8 cellular contexts compared by ENCODE assay signal in genomic region chr22:22955866-22956535, GRCh38.
DNase-seq lines count a peak whose midpoint lies in the region; ATAC-seq and TF ChIP-seq lines count a peak whose summit lies in the region.

No MANE protein-coding gene starts in this region.

- TF ChIP-seq CTCF in AG04449 (IDR thresholded peaks at IDR 0.05; ENCODE audit: insufficient read depth, low read length, missing control alignments) (peak; percentile 82), GM13977 (IDR thresholded peaks at IDR 0.05; ENCODE audit: extremely low read depth, insufficient read depth, missing control alignments) (peak; percentile 82)

- H3K27ac ChIP-seq in mesendoderm (ENCODE audit: low read depth, low read length), result no peak overlapping the region

- intact Hi-C loops in activated CD4-positive, alpha-beta memory T cell treated with anti-CD3 and anti-CD28 coated beads for 36 hours (cut with micrococcal nuclease), result loop anchor here (1.0 to 5.0 kb wide), 4 partner anchors 108 to 431 kb away; no protein-coding TSS in a partner anchor

- H3K27me3 Mint-ChIP-seq in activated CD4-positive, alpha-beta memory T cell treated with anti-CD3 and anti-CD28 coated beads for 36 hours, result peaks cover 32% of the 10 kb centered on the region
- H3K27me3 Mint-ChIP-seq in effector memory CD8-positive, alpha-beta T cell, result peaks cover 11 to 63% of the 10 kb centered on the region in 2 donors

- in situ Hi-C loops in GM13977 (cut with MboI; ENCODE audit: low pct_unique_long_range_greater_than_20kb, low sequenced_read_pairs, unreplicated experiment), result loop anchor here (10.0 kb wide), 2 partner anchors 581 to 751 kb away; no protein-coding TSS in a partner anchor

- no peak overlapping the region for H2BK120ac ChIP-seq in mesendoderm (ENCODE audit: low read depth, low read length)

- H3K36me3 ChIP-seq in mesendoderm (ENCODE audit: control insufficient read depth, insufficient read depth, low read length), result no peaks in the 10 kb centered on the region

- H2BK15ac ChIP-seq in mesendoderm (replicated peaks; ENCODE audit: low read depth), result no peak overlapping the region

- H3K79me1 ChIP-seq in mesendoderm (ENCODE audit: low read length), result no peaks in the 10 kb centered on the region

- peak; percentile 85 for ATAC-seq in effector memory CD8-positive, alpha-beta T cell (replicated peaks)
- ATAC-seq in HG03521 (IDR thresholded peaks at IDR 0.05; ENCODE audit: unreplicated experiment), result no peak

- H3K4me1 ChIP-seq in mesendoderm (ENCODE audit: control insufficient read depth, low read depth, low read length), result no peaks in the 10 kb centered on the region

- no peaks in the 10 kb centered on the region for H3K36me3 Mint-ChIP-seq in activated CD4-positive, alpha-beta memory T cell treated with anti-CD3 and anti-CD28 coated beads for 36 hours
- H3K36me3 Mint-ChIP-seq in effector memory CD8-positive, alpha-beta T cell (ENCODE audit: insufficient read depth), result no peaks in the 10 kb centered on the region

- H2AK5ac ChIP-seq in mesendoderm (ENCODE audit: low read length), result no peak overlapping the region

- POLR2A ChIA-PET in AG04449 (lab: Yijun Ruan, JAX), result no interaction called here
- POLR2A ChIA-PET in activated CD4-positive, alpha-beta memory T cell treated with anti-CD3 and anti-CD28 coated beads for 36 hours (lab: Charles Lee), result interaction anchor here (0.6 to 1.2 kb wide), 2 partner anchors 56 to 146 kb away, joined by 3 read pairs; no protein-coding TSS in a partner anchor

- CTCF ChIA-PET in AG04449 (lab: Yijun Ruan, JAX), result interaction anchor here (1.0 to 10.1 kb wide), 30 partner anchors 8 to 491 kb away, joined by 3 to 800 read pairs (median 7); partner anchors contain the start of genes GNAZ, RAB36 and RSPH14
- CTCF ChIA-PET in activated CD4-positive, alpha-beta memory T cell treated with anti-CD3 and anti-CD28 coated beads for 36 hours (lab: Charles Lee), result interaction anchor here (0.6 to 9.3 kb wide), 38 partner anchors 9 to 525 kb away, joined by 3 to 217 read pairs (median 5); no protein-coding TSS in a partner anchor

- H3K4me3 ChIP-seq in AG04449 (ENCODE audit: low read depth, low read length), result no peak overlapping the region
- no peak overlapping the region for H3K4me3 ChIP-seq in mesendoderm (ENCODE audit: low read length)

- no peak overlapping the region for H3K4ac ChIP-seq in mesendoderm (ENCODE audit: low read depth, low read length)

- DNase-seq in AG04449 (ENCODE audit: low read depth, low spot score) (peak; percentile 9), GM13977 (ENCODE audit: low spot score) (no peak), NCI-H69 (lab: John Stamatoyannopoulos, UW) (peak; percentile 79), mesendoderm (peak; percentile 73)
- DNase-seq in activated CD4-positive, alpha-beta memory T cell treated with anti-CD3 and anti-CD28 coated beads for 36 hours, result peak; percentile 73
- peak; percentile 68 to 74 (median 73) for DNase-seq in effector memory CD8-positive, alpha-beta T cell
- peak; percentile 71 for DNase-seq in stimulated activated CD8-positive, alpha-beta memory T cell treated with anti-CD3 and anti-CD28 coated beads, Interleukin-4, amount 100 ng/mL, for 48 hours

- no peak overlapping the region for H4K8ac ChIP-seq in mesendoderm (ENCODE audit: low read depth, low read length)

- no peak overlapping the region for H3K23ac ChIP-seq in mesendoderm (ENCODE audit: low read length)

- no peak overlapping the region for H3K18ac ChIP-seq in mesendoderm (ENCODE audit: low read length)

- H3K9ac ChIP-seq in mesendoderm (ENCODE audit: low read length), result no peak overlapping the region

- H3K4me3 Mint-ChIP-seq in activated CD4-positive, alpha-beta memory T cell treated with anti-CD3 and anti-CD28 coated beads for 36 hours, result no peak overlapping the region
- no peak overlapping the region for H3K4me3 Mint-ChIP-seq in effector memory CD8-positive, alpha-beta T cell

- no peaks in the 10 kb centered on the region for H3K27me3 ChIP-seq in mesendoderm (ENCODE audit: insufficient read depth, low read length, poor library complexity)

- H3K4me1 Mint-ChIP-seq in activated CD4-positive, alpha-beta memory T cell treated with anti-CD3 and anti-CD28 coated beads for 36 hours (ENCODE audit: low read depth), result peaks cover 3% of the 10 kb centered on the region
- peaks cover 4 to 7% of the 10 kb centered on the region in 2 donors for H3K4me1 Mint-ChIP-seq in effector memory CD8-positive, alpha-beta T cell (ENCODE audit: low read depth in 2 of 2)

- H4K5ac ChIP-seq in mesendoderm (ENCODE audit: low read length), result no peak overlapping the region

- WGBS in mesendoderm (ENCODE audit: extremely low coverage, insufficient coverage, low lambda C conversion rate), result no CpG with 5 or more reads among the region's 8 CpGs

- no peak overlapping the region for H2BK5ac ChIP-seq in mesendoderm (ENCODE audit: low read length)

- H3K27ac Mint-ChIP-seq in activated CD4-positive, alpha-beta memory T cell treated with anti-CD3 and anti-CD28 coated beads for 36 hours, result no peak overlapping the region
- no peak overlapping the region for H3K27ac Mint-ChIP-seq in effector memory CD8-positive, alpha-beta T cell

- peaks cover 2% of the 10 kb centered on the region for H3K9me3 Mint-ChIP-seq in activated CD4-positive, alpha-beta memory T cell treated with anti-CD3 and anti-CD28 coated beads for 36 hours
- no peaks in the 10 kb centered on the region for H3K9me3 Mint-ChIP-seq in effector memory CD8-positive, alpha-beta T cell

- H3K4me2 ChIP-seq in mesendoderm (ENCODE audit: low read length), result no peak overlapping the region

- no peaks in the 10 kb centered on the region for H3K79me2 ChIP-seq in mesendoderm (ENCODE audit: control insufficient read depth, insufficient read depth, low read length)

- no peak overlapping the region for H3K56ac ChIP-seq in mesendoderm (ENCODE audit: low read length)
